ENCODE assay signal across 8 cellular contexts in the genomic region with DNA sequence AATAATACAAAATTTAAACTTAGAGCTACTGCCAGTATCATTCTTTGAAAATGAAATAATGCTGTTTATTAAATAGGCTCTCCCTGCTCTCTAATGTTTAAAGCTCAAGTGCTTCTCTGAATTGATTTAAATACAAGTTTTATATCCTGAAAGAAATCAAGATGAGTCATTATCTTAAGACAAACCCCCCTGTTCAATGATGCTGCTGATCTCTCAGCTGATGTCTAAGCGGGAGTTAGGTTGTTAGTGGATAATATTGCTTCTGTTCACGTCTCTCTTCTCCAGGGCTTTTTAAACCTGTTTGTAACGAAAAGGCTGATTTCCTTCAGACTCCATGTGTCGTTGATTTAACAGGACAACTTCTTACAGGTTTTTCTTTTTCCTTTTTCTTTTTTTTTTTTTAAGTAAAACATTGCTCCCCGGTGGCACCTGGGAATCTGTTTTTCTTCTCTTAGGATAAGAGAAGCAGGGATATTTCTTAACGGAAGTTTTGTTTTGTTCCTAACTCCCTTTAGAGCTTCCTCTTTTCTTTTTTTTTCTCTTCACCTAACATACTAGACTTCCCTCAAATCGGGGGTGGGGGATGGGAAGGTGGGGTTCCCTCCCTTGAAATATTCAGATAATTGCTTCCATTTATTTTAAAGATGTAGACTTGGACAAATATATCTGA. TPM values are rescaled to one million over a fixed set of nuclear protein-coding genes. Genes with fewer than 3 reads are reported as not detected.
DNase-seq lines count a peak whose midpoint lies in the region; ATAC-seq and TF ChIP-seq lines count a peak whose summit lies in the region.

No MANE protein-coding gene starts in this region.

- intact Hi-C loops in CD14-positive monocyte (cut with micrococcal nuclease) = no loop called here
- intact Hi-C loops in activated T-helper 2 cell treated with anti-CD3 and anti-CD28 coated beads, Interferon-gamma antibody, Interleukin-2, Interleukin-4, amounts not matched to agents 10 μg/mL and 5 μg/mL and 100 μg/mL, durations not matched to agents 14 hours and 24 hours and 36 hours (cut with micrococcal nuclease) = loop anchor here (1.0 to 5.0 kb wide), 2 partner anchors 148 to 357 kb away; a partner anchor contains a TSS

- POLR2A ChIA-PET in naive thymus-derived CD8-positive, alpha-beta T cell (lab: Charles Lee) = interaction anchor here (1.0 to 5.7 kb wide), 7 partner anchors 9 to 92 kb away, joined by 3 to 89 read pairs (median 6); no protein-coding TSS in a partner anchor

- H3K4me1 ChIP-seq in KMS-11 (ENCODE audit: low read depth, poor library complexity, severe bottlenecking) = no peaks in the 10 kb centered on the region

- H3K79me2 ChIP-seq in KMS-11 (ENCODE audit: insufficient read depth, low read depth) = no peaks in the 10 kb centered on the region

- ATAC-seq in naive thymus-derived CD8-positive, alpha-beta T cell = no peak
- no peak for ATAC-seq in HG02763 (IDR thresholded peaks at IDR 0.05; ENCODE audit: unreplicated experiment)

- peaks cover 0 to 2% (median 0%) of the 10 kb centered on the region in 3 donors for H3K27me3 Mint-ChIP-seq in CD14-positive monocyte (ENCODE audit: low read depth in 3 of 3)
- peaks cover 29% of the 10 kb centered on the region for H3K27me3 Mint-ChIP-seq in activated T-helper 2 cell treated with anti-CD3 and anti-CD28 coated beads, Interferon-gamma antibody, Interleukin-2, Interleukin-4, amounts not matched to agents 10 μg/mL and 5 μg/mL and 100 μg/mL, durations not matched to agents 14 hours and 24 hours and 36 hours (ENCODE audit: low read depth)
- peaks cover 7 to 42% (median 24%) of the 10 kb centered on the region in 5 donors for H3K27me3 Mint-ChIP-seq in naive thymus-derived CD8-positive, alpha-beta T cell

- H3K9me3 Mint-ChIP-seq in CD14-positive monocyte = no peaks in the 10 kb centered on the region
- H3K9me3 Mint-ChIP-seq in activated T-helper 2 cell treated with anti-CD3 and anti-CD28 coated beads, Interferon-gamma antibody, Interleukin-2, Interleukin-4, amounts not matched to agents 10 μg/mL and 5 μg/mL and 100 μg/mL, durations not matched to agents 14 hours and 24 hours and 36 hours = no peaks in the 10 kb centered on the region
- H3K9me3 Mint-ChIP-seq in naive thymus-derived CD8-positive, alpha-beta T cell = no peaks in the 10 kb centered on the region

- no peaks in the 10 kb centered on the region for H3K36me3 Mint-ChIP-seq in CD14-positive monocyte
- H3K36me3 Mint-ChIP-seq in activated T-helper 2 cell treated with anti-CD3 and anti-CD28 coated beads, Interferon-gamma antibody, Interleukin-2, Interleukin-4, amounts not matched to agents 10 μg/mL and 5 μg/mL and 100 μg/mL, durations not matched to agents 14 hours and 24 hours and 36 hours (ENCODE audit: low read depth) = no peaks in the 10 kb centered on the region
- H3K36me3 Mint-ChIP-seq in naive thymus-derived CD8-positive, alpha-beta T cell = no peaks in the 10 kb centered on the region

- no peaks in the 10 kb centered on the region for H3K36me3 ChIP-seq in KMS-11 (ENCODE audit: insufficient read depth)

- H3K27me3 ChIP-seq in KMS-11 (ENCODE audit: insufficient read depth, low read depth) = no peaks in the 10 kb centered on the region

- H3K27ac Mint-ChIP-seq in CD14-positive monocyte = peak overlapping the region; percentile 57 to 76 (median 74)
- no peak overlapping the region for H3K27ac Mint-ChIP-seq in activated T-helper 2 cell treated with anti-CD3 and anti-CD28 coated beads, Interferon-gamma antibody, Interleukin-2, Interleukin-4, amounts not matched to agents 10 μg/mL and 5 μg/mL and 100 μg/mL, durations not matched to agents 14 hours and 24 hours and 36 hours
- peak overlapping the region in 5 of 10 donors; percentile 57 to 90 (median 64) for H3K27ac Mint-ChIP-seq in naive thymus-derived CD8-positive, alpha-beta T cell

- DNase-seq in CD14-positive monocyte (ENCODE audit: low spot score) (no peak), NCI-H446 treated with DMSO at 0.1 percent for 48 hours (lab: John Stamatoyannopoulos, UW) (no peak), NCI-H2029 (lab: John Stamatoyannopoulos, UW) (no peak), NCI-H1092 treated with DMSO at 0.1 percent for 48 hours (lab: John Stamatoyannopoulos, UW) (no peak)
- DNase-seq in activated T-helper 2 cell treated with anti-CD3 and anti-CD28 coated beads, Interferon-gamma antibody, Interleukin-2, Interleukin-4, amounts not matched to agents 10 μg/mL and 5 μg/mL and 100 μg/mL, durations not matched to agents 14 hours and 24 hours and 36 hours (ENCODE audit: low spot score) = no peak
- no peak for DNase-seq in naive thymus-derived CD8-positive, alpha-beta T cell

- H3K9ac ChIP-seq in KMS-11 = no peak overlapping the region

- peak overlapping the region; percentile 68 for H2AFZ ChIP-seq in KMS-11 (ENCODE audit: low read depth)

- peak overlapping the region; percentile 50 for H3K4me2 ChIP-seq in KMS-11

- H3K4me3 Mint-ChIP-seq in CD14-positive monocyte = peak overlapping the region; percentile 70 to 89
- H3K4me3 Mint-ChIP-seq in activated T-helper 2 cell treated with anti-CD3 and anti-CD28 coated beads, Interferon-gamma antibody, Interleukin-2, Interleukin-4, amounts not matched to agents 10 μg/mL and 5 μg/mL and 100 μg/mL, durations not matched to agents 14 hours and 24 hours and 36 hours (ENCODE audit: low read depth) = peak overlapping the region; percentile 71
- peak overlapping the region; percentile 35 to 90 (median 88) for H3K4me3 Mint-ChIP-seq in naive thymus-derived CD8-positive, alpha-beta T cell

- TF ChIP-seq CTCF in CD14-positive monocyte (IDR thresholded peaks at IDR 0.05) = no peak
- TF ChIP-seq CTCF in KMS-11 (conservative IDR thresholded peaks at IDR 0.05; ENCODE audit: low read depth, low read length) = no peak

- no peak overlapping the region for H3K27ac ChIP-seq in KMS-11

- H4K20me1 ChIP-seq in KMS-11 (ENCODE audit: insufficient read depth) = no peaks in the 10 kb centered on the region

- no peak overlapping the region for H3K4me3 ChIP-seq in KMS-11 (IDR thresholded peaks at IDR 0.05; ENCODE audit: insufficient read depth, low read depth, low read length)

- peaks cover 19% of the 10 kb centered on the region for H3K4me1 Mint-ChIP-seq in CD14-positive monocyte
- H3K4me1 Mint-ChIP-seq in activated T-helper 2 cell treated with anti-CD3 and anti-CD28 coated beads, Interferon-gamma antibody, Interleukin-2, Interleukin-4, amounts not matched to agents 10 μg/mL and 5 μg/mL and 100 μg/mL, durations not matched to agents 14 hours and 24 hours and 36 hours (ENCODE audit: low read depth) = peaks cover 17% of the 10 kb centered on the region
- H3K4me1 Mint-ChIP-seq in naive thymus-derived CD8-positive, alpha-beta T cell = peaks cover 14 to 32% (median 23%) of the 10 kb centered on the region in 4 donors

RNA-seq across cellular contexts. Expression of a gene that starts 0.8 kb away (rescaled TPM):
- polyA plus RNA-seq in CD14-positive monocyte = 1 to 10 TPM; 5.9 to 6.3 TPM
- total RNA-seq in activated T-helper 2 cell treated with anti-CD3 and anti-CD28 coated beads, Interferon-gamma antibody, Interleukin-2, Interleukin-4, amounts not matched to agents 10 μg/mL and 5 μg/mL and 100 μg/mL, durations not matched to agents 14 hours and 24 hours and 36 hours = 3.0 and 3.1 TPM in 2 replicates
- total RNA-seq in naive thymus-derived CD8-positive, alpha-beta T cell = 10 to 100 TPM; 21.3 to 22.9 TPM
- 10 to 100 TPM; 20.8 to 30.9 (median 22.6) TPM for polyA plus RNA-seq in naive thymus-derived CD8-positive, alpha-beta T cell
